13 cellular contexts compared by ENCODE assay signal in genomic region chr7:100221767-100222444, GRCh38. TPM values are rescaled to one million over a fixed set of nuclear protein-coding genes. Genes with fewer than 3 reads are reported as not detected.
DNase-seq lines count a peak whose midpoint lies in the region; ATAC-seq lines count a peak whose summit lies in the region.
"Had no signal": no experiment of that assay in that cellular context is flagged by ENCODE, and none has a peak within 500 bp of the region (broad histone marks: within the 10 kb centered on the region; RNA-seq: fewer than 3 reads in every experiment).

No MANE protein-coding gene starts in this region.

- H3K79me2 ChIP-seq in Karpas-422 (ENCODE audit: low read length) = no peaks in the 10 kb centered on the region

- H4K20me1 ChIP-seq in BLaER1 (no peaks in the 10 kb centered on the region), Karpas-422 (ENCODE audit: insufficient read depth, low read depth, low read length) (no peaks in the 10 kb centered on the region)

- no peak for ATAC-seq in natural killer cell treated with Interleukin-12 subunit alpha and Interleukin-12 subunit beta and Interleukin-15 and Interleukin-18, amount 100 ng/mL, for 72 hours
- ATAC-seq in GM19455 (IDR thresholded peaks at IDR 0.05; ENCODE audit: unreplicated experiment) = no peak
- no peak for ATAC-seq in GM21529 (IDR thresholded peaks at IDR 0.05; ENCODE audit: unreplicated experiment)
- no peak for ATAC-seq in HG02870 (IDR thresholded peaks at IDR 0.05; ENCODE audit: unreplicated experiment)

- H3K4me1 ChIP-seq in BLaER1 (peaks cover 52% of the 10 kb centered on the region), Karpas-422 (ENCODE audit: low read length) (peaks cover 33% of the 10 kb centered on the region)
- H3K4me1 ChIP-seq: left ventricle myocardium inferior had no signal

- no peak for DNase-seq in Karpas-422
- peak; percentile 73 for DNase-seq in activated effector memory CD4-positive, alpha-beta T cell treated with anti-CD3 and anti-CD28 coated beads, Interleukin-2, amount 50 U/mL, for 16 hours
- no peak for DNase-seq in natural killer cell treated with Interleukin-12 subunit alpha and Interleukin-12 subunit beta and Interleukin-15 and Interleukin-18, amount 100 ng/mL, for 72 hours (ENCODE audit: low spot score)
- no peak for DNase-seq in ecto neural progenitor cell (ENCODE audit: low spot score)
- DNase-seq: foreskin melanocyte, GF-D8, left ventricle myocardium inferior, NCI-H510A treated with DMSO at 0.1 percent for 48 hours had no signal

- peak overlapping the region; percentile 98 to 99 for H3K27ac Mint-ChIP-seq in natural killer cell treated with Interleukin-12 subunit alpha and Interleukin-12 subunit beta and Interleukin-15 and Interleukin-18, amount 100 ng/mL, for 72 hours

- peak overlapping the region; percentile 96 for H3K4me3 Mint-ChIP-seq in natural killer cell treated with Interleukin-12 subunit alpha and Interleukin-12 subunit beta and Interleukin-15 and Interleukin-18, amount 100 ng/mL, for 72 hours

- H3K4me2 ChIP-seq in BLaER1 (peak overlapping the region; percentile 89), Karpas-422 (ENCODE audit: low read depth, low read length, poor library complexity, severe bottlenecking) (peak overlapping the region; percentile 54)

- H3K4me1 Mint-ChIP-seq in natural killer cell treated with Interleukin-12 subunit alpha and Interleukin-12 subunit beta and Interleukin-15 and Interleukin-18, amount 100 ng/mL, for 72 hours (ENCODE audit: low read depth in 2 of 2) = peaks cover 46 to 59% of the 10 kb centered on the region in 2 donors

- no peaks in the 10 kb centered on the region for H3K27me3 Mint-ChIP-seq in natural killer cell treated with Interleukin-12 subunit alpha and Interleukin-12 subunit beta and Interleukin-15 and Interleukin-18, amount 100 ng/mL, for 72 hours

- H3K27ac ChIP-seq in BLaER1 (peak overlapping the region; percentile 82), Karpas-422 (ENCODE audit: low read length) (peak overlapping the region; percentile 75)
- H3K27ac ChIP-seq: left ventricle myocardium inferior, SK-N-MC had no signal

- no peaks in the 10 kb centered on the region for H3K36me3 Mint-ChIP-seq in natural killer cell treated with Interleukin-12 subunit alpha and Interleukin-12 subunit beta and Interleukin-15 and Interleukin-18, amount 100 ng/mL, for 72 hours

- H3K9ac ChIP-seq in BLaER1 (peak overlapping the region; percentile 64), Karpas-422 (ENCODE audit: low read length) (peak overlapping the region; percentile 73)

- no peaks in the 10 kb centered on the region for H3K9me3 Mint-ChIP-seq in natural killer cell treated with Interleukin-12 subunit alpha and Interleukin-12 subunit beta and Interleukin-15 and Interleukin-18, amount 100 ng/mL, for 72 hours

- no peaks in the 10 kb centered on the region for H3K27me3 ChIP-seq in BLaER1
- no peaks in the 10 kb centered on the region for H3K27me3 ChIP-seq in Karpas-422 (ENCODE audit: low read length)

- peaks cover 27% of the 10 kb centered on the region; the same call in 1 of the 2 replicates for H3K36me3 ChIP-seq in BLaER1
- H3K36me3 ChIP-seq in Karpas-422 (ENCODE audit: insufficient read depth, low read length) = no peaks in the 10 kb centered on the region

- H2AFZ ChIP-seq in Karpas-422 (ENCODE audit: low read length) = no peak overlapping the region

- no peaks in the 10 kb centered on the region for H3K9me2 ChIP-seq in Karpas-422 (replicated peaks; ENCODE audit: insufficient read depth, low read length)

- H3K4me3 ChIP-seq in BLaER1 = 0 out of 2 replicates have a peak overlapping the region, but pooled peaks have one; percentile 55
- H3K4me3 ChIP-seq in Karpas-422 (ENCODE audit: low read length) = peak overlapping the region; percentile 55; the same call in 1 of the 2 replicates
- H3K4me3 ChIP-seq: left ventricle myocardium inferior, SK-N-MC had no signal

- no peaks in the 10 kb centered on the region for H3K9me3 ChIP-seq in BLaER1
- no peaks in the 10 kb centered on the region for H3K9me3 ChIP-seq in Karpas-422 (ENCODE audit: low read length)
- H3K9me3 ChIP-seq: left ventricle myocardium inferior had no signal

RNA-seq across cellular contexts. Expression of gene PVRIG, which starts 2.2 kb away (rescaled TPM):
- total RNA-seq in Karpas-422 (2014; rRNA removed; shearing (Covaris generic); ENCODE audit: low replicate concordance) = 1.6 and 2.7 TPM in 2 replicates
- total RNA-seq in natural killer cell treated with Interleukin-12 subunit alpha and Interleukin-12 subunit beta and Interleukin-15 and Interleukin-18, amount 100 ng/mL, for 72 hours = 10 to 100 TPM; 32.2 to 43.9 TPM
- total RNA-seq: left ventricle myocardium inferior had no signal

RNA-seq across cellular contexts. Expression of gene STAG3, which starts 44.2 kb away (rescaled TPM):
- total RNA-seq in Karpas-422 (2014; rRNA removed; shearing (Covaris generic); ENCODE audit: low replicate concordance) = 8.1 and 22.1 TPM in 2 replicates
- 10 to 100 TPM; 13.7 to 24.4 TPM for total RNA-seq in natural killer cell treated with Interleukin-12 subunit alpha and Interleukin-12 subunit beta and Interleukin-15 and Interleukin-18, amount 100 ng/mL, for 72 hours

RNA-seq across cellular contexts. Expression of gene GPC2, which starts 44.7 kb away (rescaled TPM):
- 1.9 and 5.3 TPM in 2 replicates for total RNA-seq in Karpas-422 (2014; rRNA removed; shearing (Covaris generic); ENCODE audit: low replicate concordance)
- total RNA-seq in natural killer cell treated with Interleukin-12 subunit alpha and Interleukin-12 subunit beta and Interleukin-15 and Interleukin-18, amount 100 ng/mL, for 72 hours = 1 to 10 TPM; 2.6 to 2.7 TPM

RNA-seq across cellular contexts. Expression of gene GAL3ST4, which starts 53.5 kb away (rescaled TPM):
- total RNA-seq in Karpas-422 (2014; rRNA removed; shearing (Covaris generic); ENCODE audit: low replicate concordance) = 0.11 TPM in 1 of 2 replicates, not detected in the other
- total RNA-seq in natural killer cell treated with Interleukin-12 subunit alpha and Interleukin-12 subunit beta and Interleukin-15 and Interleukin-18, amount 100 ng/mL, for 72 hours = 1 to 10 TPM in 1 of 2 donors, under 1 TPM in 1; 0.57 to 1.1 TPM
